In the genomic region with DNA sequence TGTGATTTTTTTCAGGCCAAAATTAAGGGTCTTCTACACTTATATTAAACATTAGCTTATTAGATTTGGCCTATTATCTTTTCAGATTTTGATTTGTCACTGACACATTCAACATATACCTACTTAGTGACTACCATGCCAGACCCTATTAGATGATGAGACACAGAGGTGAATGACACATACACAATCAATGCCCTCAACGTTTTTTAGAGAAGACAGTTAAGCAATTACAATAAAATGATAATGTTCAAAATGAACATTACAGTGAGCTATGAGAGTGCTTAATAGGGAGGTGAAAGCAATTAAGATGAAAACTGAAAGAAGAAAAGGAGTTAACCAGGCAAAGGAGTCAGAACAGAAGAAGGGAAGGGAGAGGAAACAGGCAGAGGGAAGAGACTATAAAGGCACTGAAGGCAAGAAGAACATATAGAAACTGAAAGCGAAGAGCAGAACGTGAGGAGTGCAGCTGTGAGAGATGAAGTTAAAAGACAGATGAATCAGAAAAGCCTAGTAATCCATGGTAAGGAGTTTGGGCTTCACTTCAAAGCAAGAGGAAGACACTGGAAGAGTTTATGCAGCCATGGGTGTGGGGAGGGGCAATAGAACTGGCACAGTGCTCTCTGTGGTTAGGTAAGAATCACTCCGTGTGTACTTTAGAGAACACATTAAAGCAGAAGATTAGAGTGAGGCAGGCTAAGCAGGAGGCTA, we compare ENCODE assay signal across 1 cellular context.
TF ChIP-seq lines count a peak whose summit lies in the region.

No MANE protein-coding gene starts in this region.

TF ChIP-seq in GM12878, 131 proteins besides CTCF, POLR2A, EP300 and RAD21 (continued from another document):
- peak; percentile 35 for TF ChIP-seq SKIL (IDR thresholded peaks at IDR 0.05; ENCODE audit: low read depth, poor library complexity, severe bottlenecking)
- TF ChIP-seq ZBED1 (IDR thresholded peaks at IDR 0.05; ENCODE audit: borderline replicate concordance): no peak
- TF ChIP-seq, protein P1, sequence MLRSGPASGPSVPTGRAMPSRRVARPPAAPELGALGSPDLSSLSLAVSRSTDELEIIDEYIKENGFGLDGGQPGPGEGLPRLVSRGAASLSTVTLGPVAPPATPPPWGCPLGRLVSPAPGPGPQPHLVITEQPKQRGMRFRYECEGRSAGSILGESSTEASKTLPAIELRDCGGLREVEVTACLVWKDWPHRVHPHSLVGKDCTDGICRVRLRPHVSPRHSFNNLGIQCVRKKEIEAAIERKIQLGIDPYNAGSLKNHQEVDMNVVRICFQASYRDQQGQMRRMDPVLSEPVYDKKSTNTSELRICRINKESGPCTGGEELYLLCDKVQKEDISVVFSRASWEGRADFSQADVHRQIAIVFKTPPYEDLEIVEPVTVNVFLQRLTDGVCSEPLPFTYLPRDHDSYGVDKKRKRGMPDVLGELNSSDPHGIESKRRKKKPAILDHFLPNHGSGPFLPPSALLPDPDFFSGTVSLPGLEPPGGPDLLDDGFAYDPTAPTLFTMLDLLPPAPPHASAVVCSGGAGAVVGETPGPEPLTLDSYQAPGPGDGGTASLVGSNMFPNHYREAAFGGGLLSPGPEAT (IDR thresholded peaks at IDR 0.05; ENCODE audit: low read depth): 0 out of 2 replicates have a peak, but pooled peaks have one; percentile 40
- TF ChIP-seq SRF (IDR thresholded peaks at IDR 0.05; ENCODE audit: low read depth in 2 of 2, low read length in 2 of 2): no peak
- TF ChIP-seq ATF2 (IDR thresholded peaks at IDR 0.05; ENCODE audit: low read length): peak; percentile 37; the same call in 1 of the 2 replicates
- 0 out of 2 replicates have a peak, but pooled peaks have one; percentile 18 for TF ChIP-seq CREM (IDR thresholded peaks at IDR 0.05; ENCODE audit: low read depth)
- TF ChIP-seq JUNB (IDR thresholded peaks at IDR 0.05): peak; percentile 63
- TF ChIP-seq EED (IDR thresholded peaks at IDR 0.05; ENCODE audit: low read depth): peak; percentile 76
- TF ChIP-seq NBN (IDR thresholded peaks at IDR 0.05): peak; percentile 77
TF ChIP-seq in GM12878: peak in this region for 17.
